In the genomic region with DNA sequence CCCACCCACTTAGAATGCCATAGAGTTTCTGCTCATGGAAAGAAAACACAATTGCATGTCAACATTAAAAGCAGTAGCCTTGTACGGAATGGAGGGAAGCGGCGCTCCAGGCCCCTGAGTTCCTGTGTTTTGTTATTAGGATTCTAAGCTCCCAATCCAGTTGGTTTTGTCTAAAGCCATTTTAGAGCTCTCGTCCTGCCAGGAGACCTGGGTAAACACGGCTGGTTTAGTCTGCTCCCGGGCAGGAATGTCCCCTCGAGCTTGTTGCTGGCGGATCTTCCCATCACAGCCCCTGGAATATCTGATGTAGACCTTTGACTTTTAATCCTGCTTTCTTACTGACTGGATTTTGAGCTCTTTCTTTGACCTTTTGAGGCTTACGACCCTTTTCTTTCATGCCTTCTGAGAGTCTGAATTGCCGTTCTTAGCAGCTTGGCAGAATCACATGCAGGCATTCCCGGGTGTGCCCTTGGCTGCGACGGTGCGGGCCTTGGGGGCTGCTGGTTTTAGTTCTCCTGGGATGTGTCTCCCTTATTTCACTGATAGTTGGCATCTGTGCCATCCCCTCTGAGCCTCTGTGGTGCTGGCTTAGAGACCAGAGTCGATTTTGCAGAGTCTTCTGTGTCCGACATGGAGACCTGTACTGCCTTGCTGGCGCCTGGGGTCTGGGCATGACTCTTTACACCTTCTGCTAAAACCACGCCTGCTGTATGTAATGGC, we compare ENCODE assay signal across 24 cellular contexts. TPM values are rescaled to one million over a fixed set of nuclear protein-coding genes. Genes with fewer than 3 reads are reported as not detected.
A peak's percentile ranks its signal among the peaks of the same experiment; 100 is the strongest.
DNase-seq lines count a peak whose midpoint lies in the region; ATAC-seq and TF ChIP-seq lines count a peak whose summit lies in the region.
"Had no signal": no experiment of that assay in that cellular context is flagged by ENCODE, and none has a peak within 500 bp of the region (broad histone marks: within the 10 kb centered on the region; RNA-seq: fewer than 3 reads in every experiment).

No MANE protein-coding gene starts in this region.

- H4K8ac ChIP-seq in neuronal stem cell (ENCODE audit: low read depth, low read length): no peak overlapping the region

- H3K4me2 ChIP-seq in neuronal stem cell (ENCODE audit: insufficient read depth, low read length, poor library complexity, severe bottlenecking): no peak overlapping the region
- H3K4me2 ChIP-seq: PC-9 had no signal

- H2AFZ ChIP-seq in neuronal stem cell (ENCODE audit: low read length): no peak overlapping the region
- H2AFZ ChIP-seq: PC-9 had no signal

- H3K36me3 ChIP-seq in endodermal cell (ENCODE audit: control insufficient read depth, insufficient read depth, low read length) (peaks cover 52% of the 10 kb centered on the region), neuronal stem cell (replicated peaks in 1 of 2; ENCODE audit: control insufficient read depth in 2 of 2, insufficient read depth in 2 of 2, low read length in 2 of 2) (peaks cover 6 to 83% of the 10 kb centered on the region in 2 donors), upper lobe of right lung (no peaks in the 10 kb centered on the region)
- H3K36me3 ChIP-seq: breast epithelium, right lobe of liver, upper lobe of left lung had no signal

- H3K23ac ChIP-seq in neuronal stem cell (ENCODE audit: low read depth, low read length, poor library complexity): no peak overlapping the region

- peaks cover 3% of the 10 kb centered on the region for H3K79me1 ChIP-seq in neuronal stem cell (ENCODE audit: low read depth, low read length)

- no peak overlapping the region for H2BK5ac ChIP-seq in neuronal stem cell (ENCODE audit: low read length)

- 76 to 79% methylated on average over 16 to 18 of the region's 18 CpGs for whole genome bisulfite sequencing in endodermal cell (ENCODE audit: insufficient coverage in 1 of 2, insufficient read length in 1 of 2), 2 experiments
- no CpG with 5 or more reads among the region's 18 CpGs for WGBS in neuronal stem cell (ENCODE audit: extremely low coverage in 2 of 2, insufficient read length in 2 of 2, insufficient replicate concordance in 1 of 2), 2 donors

- H3K36me3 Mint-ChIP-seq in endodermal cell (ENCODE audit: low read depth): peaks cover 28% of the 10 kb centered on the region
- H3K36me3 Mint-ChIP-seq: activated naive CD8-positive, alpha-beta T cell treated with anti-CD3 and anti-CD28 coated beads for 36 hours; immature natural killer cell had no signal

- no peaks in the 10 kb centered on the region for H3K27me3 Mint-ChIP-seq in endodermal cell (ENCODE audit: insufficient read depth)

- H4K91ac ChIP-seq in neuronal stem cell (ENCODE audit: low read depth, low read length, poor library complexity): no peak overlapping the region

- TF ChIP-seq CTCF in endodermal cell (conservative IDR thresholded peaks at IDR 0.05) (no peak), upper lobe of right lung (IDR thresholded peaks at IDR 0.05) (no peak)

- no peak overlapping the region for H3K14ac ChIP-seq in neuronal stem cell (ENCODE audit: low read length)

- no peak overlapping the region for H2AK5ac ChIP-seq in neuronal stem cell (ENCODE audit: low read depth, low read length)

- H3K18ac ChIP-seq in neuronal stem cell (ENCODE audit: low read length): no peak overlapping the region

- H2BK15ac ChIP-seq in neuronal stem cell (ENCODE audit: low read length): no peak overlapping the region

- H3K27ac Mint-ChIP-seq in endodermal cell: peak overlapping the region; percentile 91
- H3K27ac Mint-ChIP-seq: activated CD8-positive, alpha-beta T cell treated with anti-CD3 and anti-CD28 coated beads, Interleukin-2, amount 10 ng/mL, durations not matched to agents 7 days and 5 days; activated naive CD8-positive, alpha-beta T cell treated with anti-CD3 and anti-CD28 coated beads for 36 hours; activated T-helper 2 cell treated with anti-CD3 and anti-CD28 coated beads, Interferon-gamma antibody, Interleukin-2, Interleukin-4, amounts not matched to agents 10 μg/mL and 5 μg/mL and 100 μg/mL, durations not matched to agents 14 hours and 24 hours and 36 hours; immature natural killer cell had no signal

- no peaks in the 10 kb centered on the region for H3K27me3 ChIP-seq in endodermal cell (ENCODE audit: control insufficient read depth, insufficient read depth, low read length, poor library complexity, severe bottlenecking)
- H3K27me3 ChIP-seq in neuronal stem cell (ENCODE audit: control insufficient read depth in 3 of 3, insufficient read depth in 3 of 3, low read depth in 1 of 3, low read length in 3 of 3): no peaks in the 10 kb centered on the region
- H3K27me3 ChIP-seq in upper lobe of right lung: peaks cover 19% of the 10 kb centered on the region
- H3K27me3 ChIP-seq: breast epithelium, right lobe of liver, upper lobe of left lung had no signal

- H3K4me1 ChIP-seq in endodermal cell (ENCODE audit: control insufficient read depth, insufficient read depth, low read length) (peaks cover 36% of the 10 kb centered on the region), neuronal stem cell (ENCODE audit: control insufficient read depth in 2 of 2, insufficient read depth in 1 of 2, low read depth in 1 of 2, low read length in 2 of 2) (peaks cover 24 to 29% of the 10 kb centered on the region in 2 donors), upper lobe of right lung (no peaks in the 10 kb centered on the region)
- H3K4me1 ChIP-seq: breast epithelium, right lobe of liver, upper lobe of left lung had no signal

- no peak overlapping the region for H2BK12ac ChIP-seq in neuronal stem cell (ENCODE audit: low read length)

- no peak overlapping the region for H3K4ac ChIP-seq in neuronal stem cell (ENCODE audit: low read length)

- H2BK120ac ChIP-seq in neuronal stem cell (ENCODE audit: low read depth, low read length): no peak overlapping the region

- H3K4me1 Mint-ChIP-seq in endodermal cell: peaks cover 50% of the 10 kb centered on the region

- no peaks in the 10 kb centered on the region for H3K9me3 Mint-ChIP-seq in endodermal cell
- H3K9me3 Mint-ChIP-seq: activated naive CD8-positive, alpha-beta T cell treated with anti-CD3 and anti-CD28 coated beads for 36 hours; activated T-helper 2 cell treated with anti-CD3 and anti-CD28 coated beads, Interferon-gamma antibody, Interleukin-2, Interleukin-4, amounts not matched to agents 10 μg/mL and 5 μg/mL and 100 μg/mL, durations not matched to agents 14 hours and 24 hours and 36 hours; immature natural killer cell had no signal

- peak overlapping the region; percentile 53 for H3K9ac ChIP-seq in endodermal cell (ENCODE audit: extremely low read depth, low read length, poor library complexity, severe bottlenecking)
- no peak overlapping the region for H3K9ac ChIP-seq in neuronal stem cell (ENCODE audit: low read depth, low read length, poor library complexity)

- H3K9me3 ChIP-seq in endodermal cell (ENCODE audit: control insufficient read depth, low read length) (no peaks in the 10 kb centered on the region), neuronal stem cell (replicated peaks in 1 of 2; ENCODE audit: control insufficient read depth in 2 of 2, insufficient read depth in 1 of 2, low read depth in 1 of 2, low read length in 2 of 2) (no peaks in the 10 kb centered on the region), upper lobe of right lung (no peaks in the 10 kb centered on the region)
- H3K9me3 ChIP-seq: breast epithelium, right lobe of liver, upper lobe of left lung had no signal

- H3K4me3 Mint-ChIP-seq in endodermal cell: peak overlapping the region; percentile 61
- H3K4me3 Mint-ChIP-seq: activated CD8-positive, alpha-beta T cell treated with anti-CD3 and anti-CD28 coated beads, Interleukin-2, amount 10 ng/mL, durations not matched to agents 7 days and 5 days; activated naive CD8-positive, alpha-beta T cell treated with anti-CD3 and anti-CD28 coated beads for 36 hours; immature natural killer cell had no signal

- no peak for ATAC-seq in upper lobe of right lung
- no peak for ATAC-seq in GM19324 (IDR thresholded peaks at IDR 0.05; ENCODE audit: low FRiP score, unreplicated experiment)
- ATAC-seq in HG02610 (IDR thresholded peaks at IDR 0.05; ENCODE audit: unreplicated experiment): no peak
- ATAC-seq: activated CD8-positive, alpha-beta T cell treated with anti-CD3 and anti-CD28 coated beads, Interleukin-2, amount 10 ng/mL, durations not matched to agents 7 days and 5 days; right lobe of liver had no signal

- peak overlapping the region; percentile 20 for H3K27ac ChIP-seq in endodermal cell (ENCODE audit: low read depth, low read length)
- H3K27ac ChIP-seq in neuronal stem cell (replicated peaks; ENCODE audit: low read length): peak overlapping the region; percentile 5
- no peak overlapping the region for H3K27ac ChIP-seq in upper lobe of right lung
- H3K27ac ChIP-seq: breast epithelium, PC-9, right lobe of liver, upper lobe of left lung had no signal

- DNase-seq in activated effector memory CD4-positive, alpha-beta T cell treated with anti-CD3 and anti-CD28 coated beads, Interleukin-2, amount 50 U/mL, for 16 hours: peak; percentile 24
- no peak for DNase-seq in activated effector memory CD4-positive, alpha-beta T cell treated with Interleukin-2 at 50 U/mL for 16 hours
- DNase-seq in endodermal cell: no peak
- DNase-seq in neuronal stem cell (ENCODE audit: low spot score): no peak
- peak; percentile 20 for DNase-seq in upper lobe of right lung
- no peak for DNase-seq in RPMI8226
- DNase-seq: 8988T; activated CD8-positive, alpha-beta T cell treated with anti-CD3 and anti-CD28 coated beads, Interleukin-2, amount 10 ng/mL, durations not matched to agents 7 days and 5 days; activated naive CD8-positive, alpha-beta T cell treated with anti-CD3 and anti-CD28 coated beads for 36 hours; activated T-cell treated with anti-CD3 and anti-CD28 coated beads for 4 hours; anterior cingulate cortex; C1 segment of cervical spinal cord; effector memory CD4-positive, alpha-beta T cell; immature natural killer cell; NCI-H1930; PC-9; SHP77 treated with DMSO at 0.1 percent for 48 hours; stimulated activated CD4-positive, alpha-beta T cell treated with anti-CD3 and anti-CD28 coated beads, Interleukin-4, amount 100 ng/mL, for 24 hours had no signal

- intact Hi-C loops in upper lobe of right lung (cut with DNase I): no loop called here

- peak overlapping the region; percentile 87 for H3K4me3 ChIP-seq in endodermal cell (ENCODE audit: low read length)
- H3K4me3 ChIP-seq in neuronal stem cell (ENCODE audit: low read length in 2 of 2): no peak overlapping the region
- no peak overlapping the region for H3K4me3 ChIP-seq in upper lobe of right lung
- H3K4me3 ChIP-seq: breast epithelium, PC-9, right lobe of liver, upper lobe of left lung had no signal

RNA-seq across cellular contexts. Expression of a gene that starts 25.4 kb away (rescaled TPM):
- 100 to 1,000 TPM in 1 of 2 donors, 10 to 100 TPM in 1; 86.4 to 106 TPM for total RNA-seq in endodermal cell
- 37.0 TPM for polyA plus RNA-seq in endodermal cell (2013, experiment 1 of 2)
- polyA plus RNA-seq in endodermal cell (2013, experiment 2 of 2): 37.3 TPM
- polyA plus RNA-seq in neuronal stem cell (2013, experiment 1 of 2): 16.7 TPM
- polyA plus RNA-seq in neuronal stem cell (2013, experiment 2 of 2): 16.9 TPM
- 0.90 TPM for total RNA-seq in upper lobe of right lung

Comparison
In these comparisons a context has a peak if more than half of its experiments do, and no peak if none do; other contexts are left out.
1. DNase-seq: peak in activated effector memory CD4-positive, alpha-beta T cell treated with anti-CD3 and anti-CD28 coated beads, Interleukin-2, amount 50 U/mL, for 16 hours (single experiment) and upper lobe of right lung (single experiment); none in activated effector memory CD4-positive, alpha-beta T cell treated with Interleukin-2 at 50 U/mL for 16 hours (single experiment), endodermal cell (single experiment), neuronal stem cell (single experiment) and RPMI8226 (single experiment).
2. RNA of a gene that starts 25.4 kb away (total RNA-seq): 86.4 to 106 TPM in endodermal cell; 0.90 TPM in upper lobe of right lung (single experiment); every median in the first group is over 10 times any median in the second.